Comparison of ENCODE assay signal across 1 cellular context in the genomic region with DNA sequence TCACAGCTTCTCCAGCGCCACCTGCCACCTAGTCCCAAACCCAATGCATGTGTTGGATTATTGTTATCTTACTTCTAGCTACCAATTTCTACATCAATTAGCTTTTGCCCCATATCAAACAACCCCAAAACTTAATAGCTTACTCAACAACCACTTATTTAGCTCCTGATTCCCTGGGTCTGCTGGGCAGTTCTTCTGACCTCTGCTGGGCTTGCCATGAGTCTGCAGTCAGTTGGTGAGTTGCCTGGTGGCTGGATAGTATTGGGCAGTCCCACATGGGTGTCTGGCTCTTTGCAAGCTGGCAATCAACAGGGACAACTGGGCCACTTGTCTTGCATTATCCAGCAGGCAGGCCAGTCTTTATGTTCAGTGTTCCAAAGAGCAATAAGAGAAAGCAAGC.
TF ChIP-seq lines count a peak whose summit lies in the region.

No MANE protein-coding gene starts in this region.

TF ChIP-seq in H1, 55 proteins besides CTCF, POLR2A, EP300 and RAD21:
- no peak for TF ChIP-seq RBBP5 (IDR thresholded peaks at IDR 0.05; ENCODE audit: borderline replicate concordance, low read depth, low read length)
- TF ChIP-seq, protein P1, sequence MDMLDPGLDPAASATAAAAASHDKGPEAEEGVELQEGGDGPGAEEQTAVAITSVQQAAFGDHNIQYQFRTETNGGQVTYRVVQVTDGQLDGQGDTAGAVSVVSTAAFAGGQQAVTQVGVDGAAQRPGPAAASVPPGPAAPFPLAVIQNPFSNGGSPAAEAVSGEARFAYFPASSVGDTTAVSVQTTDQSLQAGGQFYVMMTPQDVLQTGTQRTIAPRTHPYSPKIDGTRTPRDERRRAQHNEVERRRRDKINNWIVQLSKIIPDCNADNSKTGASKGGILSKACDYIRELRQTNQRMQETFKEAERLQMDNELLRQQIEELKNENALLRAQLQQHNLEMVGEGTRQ (IDR thresholded peaks at IDR 0.05; ENCODE audit: low read length): no peak
- TF ChIP-seq GABPA (IDR thresholded peaks at IDR 0.05; ENCODE audit: borderline replicate concordance, insufficient read depth, low read length): no peak
- TF ChIP-seq E2F6 (IDR thresholded peaks at IDR 0.05): no peak
